In the genomic region with DNA sequence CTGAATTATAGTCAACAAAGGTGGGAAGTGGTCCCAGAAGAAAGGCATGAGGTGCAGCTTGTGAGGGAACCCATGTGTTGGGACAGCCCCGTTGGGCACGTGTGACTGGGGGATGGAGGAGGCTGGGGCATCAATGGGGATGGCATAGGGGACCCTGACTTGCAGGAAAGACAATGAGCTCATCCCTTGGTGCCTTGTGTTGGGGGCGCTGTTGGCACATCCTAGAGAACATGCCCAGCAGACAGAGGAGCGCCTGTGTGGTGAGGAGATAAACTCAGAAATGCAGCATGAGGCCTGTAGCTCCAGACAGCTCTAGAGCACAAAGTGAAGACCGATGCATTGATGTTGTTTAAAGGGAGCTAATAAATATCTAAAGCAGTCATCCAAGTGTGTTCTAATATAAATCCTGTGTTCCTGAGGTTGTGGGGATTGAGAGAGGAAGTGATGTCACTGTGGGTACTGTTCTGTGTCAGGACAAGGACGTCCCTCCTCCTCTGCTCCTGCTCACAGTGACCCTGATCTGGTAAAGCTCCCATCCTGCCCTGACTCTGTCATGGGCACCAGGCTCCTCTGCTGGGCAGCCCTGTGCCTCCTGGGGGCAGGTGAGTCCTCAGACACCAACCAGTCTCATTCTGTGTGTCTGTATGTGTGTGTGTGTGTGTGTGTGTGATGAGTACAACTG, we compare ENCODE assay signal across 9 cellular contexts.
DNase-seq lines count a peak whose midpoint lies in the region; ATAC-seq, FAIRE-seq and TF ChIP-seq lines count a peak whose summit lies in the region.
"Had no signal": no experiment of that assay in that cellular context is flagged by ENCODE, and none has a peak within 500 bp of the region (broad histone marks: within the 10 kb centered on the region; RNA-seq: fewer than 3 reads in every experiment).

No MANE protein-coding gene starts in this region.

- H3K4me1 ChIP-seq in gastrocnemius medialis, result peaks cover 12 to 27% of the 10 kb centered on the region in 2 donors
- H3K4me1 ChIP-seq in HepG2 (ENCODE audit: insufficient read depth, low read length), result peaks cover 9% of the 10 kb centered on the region

- DNase-seq in SIG-M5 treated with dmso at 0.1 percent for 504 hours (lab: John Stamatoyannopoulos, UW; ENCODE audit: unreplicated experiment), result peak; percentile 50
- no peak for DNase-seq in SIG-M5 (lab: John Stamatoyannopoulos, UW)
- DNase-seq in activated CD8-positive, alpha-beta T cell treated with anti-CD3 and anti-CD28 coated beads, Interleukin-2, amount 10 ng/mL, durations not matched to agents 7 days and 5 days, result peak; percentile 31
- DNase-seq in gastrocnemius medialis, result no peak
- DNase-seq in NCI-H446 (lab: John Stamatoyannopoulos, UW), result no peak
- no peak for DNase-seq in HepG2 (ENCODE audit: low spot score)
- no peak for DNase-seq in NCI-H1436 (lab: John Stamatoyannopoulos, UW)

- no peak overlapping the region for H2AFZ ChIP-seq in HepG2 (ENCODE audit: low read length)

- no peak for TF ChIP-seq RAD21 in HepG2 (CRISPR knock-in tag; IDR thresholded peaks at IDR 0.05)

- intact Hi-C loops in gastrocnemius medialis (cut with DNase I; ENCODE audit: low total_unique reads) (loop anchor here (2.0 kb wide), 1 partner anchor 97 kb away; no protein-coding TSS in a partner anchor), HepG2 (cut with micrococcal nuclease; ENCODE audit: unreplicated experiment) (no loop called here)

- H3K9me3 ChIP-seq in gastrocnemius medialis, result no peaks in the 10 kb centered on the region
- no peaks in the 10 kb centered on the region for H3K9me3 ChIP-seq in HepG2 (ENCODE audit: low read length)

- no peaks in the 10 kb centered on the region for H3K36me3 Mint-ChIP-seq in activated CD8-positive, alpha-beta T cell treated with anti-CD3 and anti-CD28 coated beads, Interleukin-2, amount 10 ng/mL, durations not matched to agents 7 days and 5 days (ENCODE audit: low read depth)

- H3K9me3 Mint-ChIP-seq in activated CD8-positive, alpha-beta T cell treated with anti-CD3 and anti-CD28 coated beads, Interleukin-2, amount 10 ng/mL, durations not matched to agents 7 days and 5 days (ENCODE audit: insufficient read depth), result no peaks in the 10 kb centered on the region

- ATAC-seq in HG03159 (IDR thresholded peaks at IDR 0.05; ENCODE audit: unreplicated experiment) (peak; percentile 28), gastrocnemius medialis (no peak), HepG2 (no peak)
- peak; percentile 60 for ATAC-seq in activated CD8-positive, alpha-beta T cell treated with anti-CD3 and anti-CD28 coated beads, Interleukin-2, amount 10 ng/mL, durations not matched to agents 7 days and 5 days

- TF ChIP-seq POLR2A in gastrocnemius medialis (IDR thresholded peaks at IDR 0.05) (no peak), HepG2 (IDR thresholded peaks at IDR 0.05; ENCODE audit: insufficient read depth in 1 of 2, low read depth in 2 of 2, low read length in 2 of 2) (no peak)

- no peaks in the 10 kb centered on the region for H3K27me3 ChIP-seq in gastrocnemius medialis
- H3K27me3 ChIP-seq in HepG2 (ENCODE audit: control insufficient read depth in 1 of 2, insufficient read depth in 2 of 2, low read length in 2 of 2), result 0 out of 5 replicates have a peak, but pooled peaks cover 0 to 1% of the 10 kb centered on the region in 2 experiments

- in situ Hi-C loops in gastrocnemius medialis (cut with MboI; ENCODE audit: low sequenced_read_pairs in 4 of 4), result no loop called here
- in situ Hi-C loops in HepG2 (cut with HindIII; ENCODE audit: extremely low pct_ligation_motif_present, low pct_unique_long_range_greater_than_20kb), result no loop called here

- no peaks in the 10 kb centered on the region for H3K36me3 ChIP-seq in gastrocnemius medialis
- H3K36me3 ChIP-seq in HepG2 (replicated peaks in 1 of 2; ENCODE audit: control insufficient read depth in 1 of 2, insufficient read depth in 2 of 2, low read length in 2 of 2), result no peaks in the 10 kb centered on the region

- TF ChIP-seq EP300 in HepG2 (IDR thresholded peaks at IDR 0.05; ENCODE audit: low read depth in 2 of 2, low read length in 2 of 2) (no peak), HepG2 (CRISPR knock-in tag; IDR thresholded peaks at IDR 0.05; ENCODE audit: borderline replicate concordance) (no peak)

- no peaks in the 10 kb centered on the region for H4K20me1 ChIP-seq in HepG2 (ENCODE audit: insufficient read depth, low read length)

- no peaks in the 10 kb centered on the region for H3K79me2 ChIP-seq in HepG2 (ENCODE audit: insufficient read depth, low read length)

- H3K4me1 Mint-ChIP-seq in activated CD8-positive, alpha-beta T cell treated with anti-CD3 and anti-CD28 coated beads, Interleukin-2, amount 10 ng/mL, durations not matched to agents 7 days and 5 days (ENCODE audit: low read depth), result peaks cover 36% of the 10 kb centered on the region

- H3K27me3 Mint-ChIP-seq in activated CD8-positive, alpha-beta T cell treated with anti-CD3 and anti-CD28 coated beads, Interleukin-2, amount 10 ng/mL, durations not matched to agents 7 days and 5 days (ENCODE audit: low read depth), result no peaks in the 10 kb centered on the region

- H3K4me3 ChIP-seq in gastrocnemius medialis (no peak overlapping the region), HepG2 (replicated peaks in 1 of 3; ENCODE audit: insufficient read depth in 1 of 3, low read depth in 2 of 3, low read length in 3 of 3) (no peak overlapping the region)

- peak overlapping the region; percentile 69 for H3K27ac Mint-ChIP-seq in activated CD8-positive, alpha-beta T cell treated with anti-CD3 and anti-CD28 coated beads, Interleukin-2, amount 10 ng/mL, durations not matched to agents 7 days and 5 days

- CTCF ChIA-PET in activated CD8-positive, alpha-beta T cell treated with anti-CD3 and anti-CD28 coated beads, Interleukin-2, amount 10 ng/mL, durations not matched to agents 7 days and 5 days (lab: Charles Lee), result interaction anchor here (0.7 to 7.3 kb wide), 21 partner anchors 9 to 619 kb away, joined by 3 to 109 read pairs (median 5); no protein-coding TSS in a partner anchor
- CTCF ChIA-PET in HepG2 (lab: Yijun Ruan, JAX; ENCODE audit: low intra/inter-chr PET ratio, low total read pairs), result no interaction called here

- no peak for FAIRE-seq in HepG2 (lab: Jason Lieb, UNC)

- H3K4me2 ChIP-seq in HepG2 (ENCODE audit: low read depth, low read length), result no peak overlapping the region

- H3K4me3 Mint-ChIP-seq in activated CD8-positive, alpha-beta T cell treated with anti-CD3 and anti-CD28 coated beads, Interleukin-2, amount 10 ng/mL, durations not matched to agents 7 days and 5 days, result peak overlapping the region; percentile 21

- no TSS peak for BruUV-seq in HepG2 (replicated peaks; lab: Mats Ljungman, UMichigan)

- TF ChIP-seq CTCF in gastrocnemius medialis (IDR thresholded peaks at IDR 0.05 in 4 of 5, conservative IDR thresholded peaks at IDR 0.05 in 1 of 5) (no peak), HepG2 (CRISPR knock-in tag; IDR thresholded peaks at IDR 0.05) (no peak)

- WGBS in HepG2 (ENCODE audit: low lambda C conversion rate), result 15% methylated on average over 6 of the region's 6 CpGs

- peak overlapping the region in 3 of 4 donors; percentile 52 to 70 (median 59) for H3K27ac ChIP-seq in gastrocnemius medialis
- no peak overlapping the region for H3K27ac ChIP-seq in HepG2 (ENCODE audit: extremely low read length, insufficient read depth, low read length)
- H3K27ac ChIP-seq: 22Rv1 had no signal

- POLR2A ChIA-PET in activated CD8-positive, alpha-beta T cell treated with anti-CD3 and anti-CD28 coated beads, Interleukin-2, amount 10 ng/mL, durations not matched to agents 7 days and 5 days (lab: Charles Lee), result interaction anchor here (1.0 to 1.1 kb wide), 3 partner anchors 423 to 879 kb away, joined by 3 to 4 read pairs (median 3); a partner anchor contains a TSS
- POLR2A ChIA-PET in HepG2 (lab: Yijun Ruan, JAX), result no interaction called here

- H3K9ac ChIP-seq in HepG2 (ENCODE audit: insufficient read depth, low read depth, low read length), result no peak overlapping the region

TF ChIP-seq in HepG2, 621 proteins besides CTCF, POLR2A, EP300 and RAD21 (continues in another document):
- TF ChIP-seq ZNF549 (CRISPR knock-in tag; IDR thresholded peaks at IDR 0.05) (no peak), KMT2A (CRISPR knock-in tag; IDR thresholded peaks at IDR 0.05) (no peak), FOXK2 (IDR thresholded peaks at IDR 0.05) (no peak), RFX1 (IDR thresholded peaks at IDR 0.05) (no peak), ZNF30 (CRISPR knock-in tag; IDR thresholded peaks at IDR 0.05) (no peak), ZNF775 (CRISPR knock-in tag; IDR thresholded peaks at IDR 0.05; ENCODE audit: borderline replicate concordance) (no peak), EEA1 (CRISPR knock-in tag; IDR thresholded peaks at IDR 0.05; ENCODE audit: borderline replicate concordance) (no peak)
- TF ChIP-seq, protein P1, sequence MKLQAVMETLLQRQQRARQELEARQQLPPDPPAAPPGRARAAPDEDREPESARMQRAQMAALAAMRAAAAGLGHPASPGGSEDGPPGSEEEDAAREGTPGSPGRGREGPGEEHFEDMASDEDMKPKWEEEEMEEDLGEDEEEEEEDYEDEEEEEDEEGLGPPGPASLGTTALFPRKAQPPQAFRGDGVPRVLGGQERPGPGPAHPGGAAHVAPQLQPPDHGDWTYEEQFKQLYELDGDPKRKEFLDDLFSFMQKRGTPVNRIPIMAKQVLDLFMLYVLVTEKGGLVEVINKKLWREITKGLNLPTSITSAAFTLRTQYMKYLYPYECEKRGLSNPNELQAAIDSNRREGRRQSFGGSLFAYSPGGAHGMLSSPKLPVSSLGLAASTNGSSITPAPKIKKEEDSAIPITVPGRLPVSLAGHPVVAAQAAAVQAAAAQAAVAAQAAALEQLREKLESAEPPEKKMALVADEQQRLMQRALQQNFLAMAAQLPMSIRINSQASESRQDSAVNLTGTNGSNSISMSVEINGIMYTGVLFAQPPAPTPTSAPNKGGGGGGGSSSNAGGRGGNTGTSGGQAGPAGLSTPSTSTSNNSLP (IDR thresholded peaks at IDR 0.05; ENCODE audit: low read depth, low read length), result no peak
- TF ChIP-seq, protein P2, sequence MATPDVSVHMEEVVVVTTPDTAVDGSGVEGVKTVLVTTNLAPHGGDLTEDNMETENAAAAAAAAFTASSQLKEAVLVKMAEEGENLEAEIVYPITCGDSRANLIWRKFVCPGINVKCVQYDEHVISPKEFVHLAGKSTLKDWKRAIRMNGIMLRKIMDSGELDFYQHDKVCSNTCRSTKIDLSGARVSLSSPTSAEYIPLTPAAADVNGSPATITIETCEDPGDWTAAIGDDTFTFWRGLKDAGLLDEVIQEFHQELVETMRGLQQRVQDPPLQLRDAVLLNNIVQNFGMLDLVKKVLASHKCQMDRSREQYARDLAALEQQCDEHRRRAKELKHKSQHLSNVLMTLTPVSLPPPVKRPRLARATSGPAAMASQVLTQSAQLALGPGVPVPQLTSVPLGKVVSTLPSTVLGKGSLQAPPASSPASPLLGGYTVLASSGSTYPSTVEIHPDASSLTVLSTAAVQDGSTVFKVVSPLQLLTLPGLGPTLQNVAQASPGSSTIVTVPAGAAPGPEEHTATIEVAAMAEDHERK (CRISPR knock-in tag; IDR thresholded peaks at IDR 0.05; ENCODE audit: low read depth), result no peak
- TF ChIP-seq, protein P3, sequence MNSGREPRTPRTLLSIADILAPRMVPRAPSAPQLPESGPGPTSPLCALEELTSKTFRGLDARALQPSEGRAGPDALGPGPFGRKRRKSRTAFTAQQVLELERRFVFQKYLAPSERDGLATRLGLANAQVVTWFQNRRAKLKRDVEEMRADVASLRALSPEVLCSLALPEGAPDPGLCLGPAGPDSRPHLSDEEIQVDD (CRISPR knock-in tag; IDR thresholded peaks at IDR 0.05; ENCODE audit: borderline replicate concordance), result no peak

Comparison
In these comparisons a context has a peak if more than half of its experiments do, and no peak if none do; other contexts are left out.
1. DNase-seq: peak in SIG-M5 treated with dmso at 0.1 percent for 504 hours (single experiment) and activated CD8-positive, alpha-beta T cell treated with anti-CD3 and anti-CD28 coated beads, Interleukin-2, amount 10 ng/mL, durations not matched to agents 7 days and 5 days (single experiment); none in SIG-M5 (single experiment), gastrocnemius medialis (0 of 2), NCI-H446 (0 of 2), HepG2 (single experiment) and NCI-H1436 (single experiment).
2. ATAC-seq: peak in HG03159 (single experiment) and activated CD8-positive, alpha-beta T cell treated with anti-CD3 and anti-CD28 coated beads, Interleukin-2, amount 10 ng/mL, durations not matched to agents 7 days and 5 days (single experiment); none in gastrocnemius medialis (0 of 2) and HepG2 (single experiment).